ENCODE assay signal across 1 cellular context in the genomic region with DNA sequence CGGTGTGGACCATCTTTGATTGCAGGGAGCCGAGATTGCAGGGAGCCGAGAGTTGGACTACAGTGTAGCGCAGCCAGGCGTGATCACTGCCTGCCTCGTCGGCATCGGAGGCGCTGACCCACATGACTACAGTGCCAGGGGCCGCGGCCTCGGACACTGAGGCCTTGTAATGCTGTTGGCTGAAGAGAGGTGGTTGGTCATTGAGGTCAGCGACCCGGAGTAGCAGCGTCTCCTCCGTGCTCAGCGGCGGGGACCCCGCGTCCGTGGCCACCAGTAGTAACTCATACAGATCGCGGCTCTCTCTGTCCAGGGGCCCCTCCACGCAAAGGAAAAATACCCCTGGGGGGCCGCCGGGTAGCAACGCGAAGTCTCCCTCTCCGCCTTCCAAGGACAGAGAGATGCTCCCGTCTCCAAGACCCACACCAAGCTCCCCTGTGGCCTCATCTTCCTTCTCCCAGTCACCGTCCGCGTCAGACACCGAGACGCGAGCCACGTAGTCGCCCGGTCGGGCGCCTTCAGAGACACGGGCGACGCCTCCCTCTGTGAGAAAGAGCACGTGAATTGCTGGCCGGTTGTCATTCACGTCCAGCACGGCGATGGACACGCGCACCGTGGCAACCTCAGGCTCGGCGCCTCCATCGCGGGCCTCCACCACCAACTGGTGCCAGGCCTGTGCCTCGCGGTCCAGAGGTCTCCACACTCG.
TF ChIP-seq lines count a peak whose summit lies in the region.

No MANE protein-coding gene starts in this region.

TF ChIP-seq in GM23338, 12 proteins besides CTCF, POLR2A, EP300 and RAD21 (continued from another document):
- no peak for TF ChIP-seq EZH2 (IDR thresholded peaks at IDR 0.05; ENCODE audit: low read depth, unreplicated experiment)
- no peak for TF ChIP-seq EZH2phosphoT487 (IDR thresholded peaks at IDR 0.05; ENCODE audit: unreplicated experiment)
TF ChIP-seq in GM23338: peak in this region for 0.
